9 cellular contexts compared by ENCODE assay signal in genomic region chr19:10096615-10096963, GRCh38. TPM values are rescaled to one million over a fixed set of nuclear protein-coding genes. Genes with fewer than 3 reads are reported as not detected.
A peak's percentile ranks its signal among the peaks of the same experiment; 100 is the strongest.
DNase-seq lines count a peak whose midpoint lies in the region; ATAC-seq and TF ChIP-seq lines count a peak whose summit lies in the region.
"Had no signal": no experiment of that assay in that cellular context is flagged by ENCODE, and none has a peak within 500 bp of the region (broad histone marks: within the 10 kb centered on the region; RNA-seq: fewer than 3 reads in every experiment).

No MANE protein-coding gene starts in this region.

- intact Hi-C loops in sciatic nerve (cut with DNase I) = no loop called here

- no peaks in the 10 kb centered on the region for H3K27me3 ChIP-seq in Peyer's patch

- H3K9me3 ChIP-seq in Peyer's patch = no peaks in the 10 kb centered on the region

- peak overlapping the region; percentile 47 to 88 (median 81) for H3K27ac ChIP-seq in Peyer's patch
- H3K27ac ChIP-seq: epithelial cell of prostate had no signal

- DNase-seq in GM12865 (ENCODE audit: low read depth) (no peak), Peyer's patch (peak; percentile 46 to 65 (median 55)), fibroblast of mammary gland (ENCODE audit: low read depth) (peak; percentile 28), sciatic nerve (ENCODE audit: low spot score) (peak; percentile 75), mesenteric fat pad (ENCODE audit: low spot score) (no peak), NCI-H1436 treated with DMSO at 0.1 percent for 48 hours (lab: John Stamatoyannopoulos, UW) (no peak), AG20443 (ENCODE audit: low spot score) (no peak)

- H3K36me3 ChIP-seq in Peyer's patch = peaks cover 0 to 14% (median 0%) of the 10 kb centered on the region in 3 donors

- ATAC-seq in sciatic nerve (no peak), GM18511 (IDR thresholded peaks at IDR 0.05; ENCODE audit: unreplicated experiment) (no peak)

- H3K4me1 ChIP-seq in Peyer's patch = peaks cover 0 to 13% (median 7%) of the 10 kb centered on the region in 4 donors

- H3K4me3 ChIP-seq in GM12865 (ENCODE audit: low read depth, low read length) (peak overlapping the region; percentile 62), Peyer's patch (peak overlapping the region; percentile 35 to 65 (median 58)), fibroblast of mammary gland (ENCODE audit: control insufficient read depth, low read depth, low read length) (peak overlapping the region; percentile 29)

- TF ChIP-seq CTCF in GM12865 (IDR thresholded peaks at IDR 0.05; ENCODE audit: insufficient read depth, low read depth, low read length, missing control alignments) (no peak), Peyer's patch (IDR thresholded peaks at IDR 0.05) (no peak), fibroblast of mammary gland (conservative IDR thresholded peaks at IDR 0.05; ENCODE audit: control insufficient read depth, insufficient read depth, low read depth, low read length) (no peak)

- no peak for TF ChIP-seq POLR2A in Peyer's patch (IDR thresholded peaks at IDR 0.05)

RNA-seq across cellular contexts. Expression of gene ANGPTL6, which starts 5.9 kb away (rescaled TPM):
- 10 to 100 TPM in 1 of 4 donors, 1 to 10 TPM in 3; 1.1 to 19.0 (median 2.5) TPM for total RNA-seq in Peyer's patch
- total RNA-seq in sciatic nerve = not detected
- total RNA-seq in mesenteric fat pad = 0.42 TPM

RNA-seq across cellular contexts. Expression of gene PPAN, which starts 9.6 kb away (rescaled TPM):
- total RNA-seq in Peyer's patch = 100 to 1,000 TPM in 1 of 4 donors, 10 to 100 TPM in 3; 11.7 to 147 (median 24.7) TPM
- 31.3 TPM for total RNA-seq in sciatic nerve
- 52.1 TPM for total RNA-seq in mesenteric fat pad

RNA-seq across cellular contexts. Expression of gene SHFL, which starts 10.5 kb away (rescaled TPM):
- 100 to 1,000 TPM in 1 of 4 donors, 10 to 100 TPM in 3; 39.9 to 125 (median 62.7) TPM for total RNA-seq in Peyer's patch
- 47.0 TPM for total RNA-seq in sciatic nerve
- total RNA-seq in mesenteric fat pad = 29.3 TPM

RNA-seq across cellular contexts. Expression of gene P2RY11, which starts 14.9 kb away (rescaled TPM):
- total RNA-seq in Peyer's patch = 10 to 100 TPM in 2 of 4 donors, 1 to 10 TPM in 2; 7.0 to 21.5 (median 11.6) TPM
- 9.9 TPM for total RNA-seq in sciatic nerve
- 17.7 TPM for total RNA-seq in mesenteric fat pad

RNA-seq across cellular contexts. Expression of gene EIF3G, which starts 23.1 kb away (rescaled TPM):
- 100 to 1,000 TPM; 111 to 220 (median 181) TPM for total RNA-seq in Peyer's patch
- 155 TPM for total RNA-seq in sciatic nerve
- 189 TPM for total RNA-seq in mesenteric fat pad

Comparison
In these comparisons a context has a peak if more than half of its experiments do, and no peak if none do; other contexts are left out.
1. DNase-seq: peak in Peyer's patch (3 of 3), fibroblast of mammary gland (single experiment) and sciatic nerve (single experiment); none in GM12865 (single experiment), mesenteric fat pad (single experiment), NCI-H1436 treated with DMSO at 0.1 percent for 48 hours (single experiment) and AG20443 (single experiment).
2. Peak in every context shown above with its lines, with median percentiles within 50 percentile points of each other: H3K4me3 ChIP-seq.